In genomic region chr2:240464514-240465241, GRCh38 we compare ENCODE assay signal across 10 cellular contexts. TPM values are rescaled to one million over a fixed set of nuclear protein-coding genes. Genes with fewer than 3 reads are reported as not detected.
A peak's percentile ranks its signal among the peaks of the same experiment; 100 is the strongest.
DNase-seq lines count a peak whose midpoint lies in the region; ATAC-seq lines count a peak whose summit lies in the region.
"Had no signal": no experiment of that assay in that cellular context is flagged by ENCODE, and none has a peak within 500 bp of the region (broad histone marks: within the 10 kb centered on the region; RNA-seq: fewer than 3 reads in every experiment).

No MANE protein-coding gene starts in this region.

- peaks cover 6% of the 10 kb centered on the region for H3K36me3 Mint-ChIP-seq in effector memory CD8-positive, alpha-beta T cell (ENCODE audit: insufficient read depth)
- H3K36me3 Mint-ChIP-seq: CD4-positive, CD25-positive, alpha-beta regulatory T cell had no signal

- H3K4me1 Mint-ChIP-seq in effector memory CD8-positive, alpha-beta T cell (ENCODE audit: low read depth in 2 of 2): peaks cover 0 to 1% of the 10 kb centered on the region in 2 donors
- H3K4me1 Mint-ChIP-seq: CD4-positive, CD25-positive, alpha-beta regulatory T cell had no signal

- H3K27ac Mint-ChIP-seq in effector memory CD8-positive, alpha-beta T cell: no peak overlapping the region
- H3K27ac Mint-ChIP-seq: HFFc6 had no signal

- no peak overlapping the region for H3K4me3 Mint-ChIP-seq in effector memory CD8-positive, alpha-beta T cell
- H3K4me3 Mint-ChIP-seq: CD4-positive, CD25-positive, alpha-beta regulatory T cell; HFFc6 had no signal

- no peaks in the 10 kb centered on the region for H3K9me3 Mint-ChIP-seq in effector memory CD8-positive, alpha-beta T cell
- H3K9me3 Mint-ChIP-seq: CD4-positive, CD25-positive, alpha-beta regulatory T cell had no signal

- H3K27me3 Mint-ChIP-seq in effector memory CD8-positive, alpha-beta T cell: no peaks in the 10 kb centered on the region
- H3K27me3 Mint-ChIP-seq: CD4-positive, CD25-positive, alpha-beta regulatory T cell had no signal

- intact Hi-C loops in left ventricle myocardium superior (cut with micrococcal nuclease) (no loop called here), posterior cingulate gyrus (cut with DNase I) (no loop called here)

- peak; percentile 0 for DNase-seq in ELF-1 (ENCODE audit: low read depth, low spot score)
- DNase-seq in T-helper 1 cell: peak in 3 of 5 donors; percentile 1 to 6 (median 5)
- peak; percentile 24 for DNase-seq in left ventricle myocardium superior
- DNase-seq in posterior cingulate gyrus: peak in 7 of 10 donors; percentile 7 to 79 (median 26)
- no peak for DNase-seq in effector memory CD8-positive, alpha-beta T cell
- no peak for DNase-seq in stimulated activated naive CD4-positive, alpha-beta T cell treated with Interleukin-2 at 50 U/mL for 16 hours (lab: John Stamatoyannopoulos, UW)
- DNase-seq: CD4-positive, CD25-positive, alpha-beta regulatory T cell; HFFc6; mesendoderm had no signal

- ATAC-seq in left ventricle myocardium superior (no peak), GM21619 (IDR thresholded peaks at IDR 0.05; ENCODE audit: unreplicated experiment) (no peak)
- no peak for ATAC-seq in effector memory CD8-positive, alpha-beta T cell (replicated peaks)

RNA-seq across cellular contexts. Expression of gene GPC1, which starts 29.2 kb away (rescaled TPM):
- total RNA-seq in left ventricle myocardium superior: 177 TPM

Comparison
In these comparisons a context has a peak if more than half of its experiments do, and no peak if none do; other contexts are left out.
1. DNase-seq: peak in ELF-1 (single experiment), T-helper 1 cell (3 of 5), left ventricle myocardium superior (single experiment) and posterior cingulate gyrus (7 of 10); none in effector memory CD8-positive, alpha-beta T cell (0 of 3) and stimulated activated naive CD4-positive, alpha-beta T cell treated with Interleukin-2 at 50 U/mL for 16 hours (single experiment).